11 cellular contexts compared by ENCODE assay signal in the genomic region with DNA sequence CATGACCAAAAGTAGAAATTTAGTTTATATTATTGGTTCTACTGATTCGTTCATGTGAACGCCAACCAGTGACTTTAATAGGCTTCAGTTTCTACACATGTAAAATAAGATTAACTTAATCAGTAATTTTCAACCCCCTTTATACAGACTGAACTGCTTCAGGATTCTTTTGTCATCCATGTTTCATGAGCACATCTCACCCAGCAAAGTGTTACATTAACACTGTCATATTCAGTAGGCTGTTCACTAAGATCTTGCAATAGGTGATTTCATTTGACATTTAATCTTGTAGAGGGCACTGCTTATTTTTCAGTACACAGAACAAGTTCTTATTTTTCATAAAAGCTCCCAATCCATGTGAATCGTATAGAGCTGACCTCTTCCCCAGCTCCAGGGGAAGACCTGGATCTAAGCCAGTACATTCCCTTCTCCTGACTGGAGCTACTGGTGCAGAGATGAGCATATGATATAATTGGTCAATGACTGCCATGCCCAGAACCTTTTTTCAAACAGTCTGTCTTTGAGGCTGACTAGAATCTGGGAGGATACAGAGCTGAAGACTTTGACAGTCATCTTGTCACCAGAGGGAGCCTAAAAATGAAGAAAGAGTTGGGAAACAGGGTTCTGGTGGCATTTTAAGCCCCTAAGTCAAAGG.
DNase-seq lines count a peak whose midpoint lies in the region; ATAC-seq, FAIRE-seq and TF ChIP-seq lines count a peak whose summit lies in the region.
"Had no signal": no experiment of that assay in that cellular context is flagged by ENCODE, and none has a peak within 500 bp of the region (broad histone marks: within the 10 kb centered on the region; RNA-seq: fewer than 3 reads in every experiment).

No MANE protein-coding gene starts in this region.

- peak overlapping the region; percentile 12 for H2AFZ ChIP-seq in astrocyte (ENCODE audit: low read depth, low read length)

- no peaks in the 10 kb centered on the region for H3K27me3 ChIP-seq in astrocyte (ENCODE audit: insufficient read depth, low read length)
- no peaks in the 10 kb centered on the region for H3K27me3 ChIP-seq in CD4-positive, alpha-beta memory T cell (ENCODE audit: insufficient read depth, low read length)

- no peak overlapping the region for H3K4me3 ChIP-seq in astrocyte (ENCODE audit: insufficient read depth, low read depth, low read length)
- no peak overlapping the region for H3K4me3 ChIP-seq in CD4-positive, alpha-beta memory T cell (ENCODE audit: low read length in 2 of 2)

- no peaks in the 10 kb centered on the region for H3K27me3 Mint-ChIP-seq in astrocyte (ENCODE audit: low read depth, unreplicated experiment)
- no peaks in the 10 kb centered on the region for H3K27me3 Mint-ChIP-seq in CD4-positive, alpha-beta memory T cell

- CTCF ChIA-PET in CD4-positive, alpha-beta memory T cell (lab: Charles Lee; ENCODE audit: partially characterized antibody): no interaction called here

- FAIRE-seq in astrocyte (lab: Jason Lieb, UNC): peak; percentile 99
- FAIRE-seq in islet of Langerhans (lab: Jason Lieb, UNC): peak; percentile 64

- peaks cover 31% of the 10 kb centered on the region for H3K4me1 ChIP-seq in astrocyte (ENCODE audit: insufficient read depth, low read length)
- H3K4me1 ChIP-seq in CD4-positive, alpha-beta memory T cell (ENCODE audit: insufficient read depth, low read length): no peaks in the 10 kb centered on the region

- H3K9me3 Mint-ChIP-seq in astrocyte (ENCODE audit: unreplicated experiment): no peaks in the 10 kb centered on the region
- H3K9me3 Mint-ChIP-seq in CD4-positive, alpha-beta memory T cell: peaks cover 2 to 16% (median 12%) of the 10 kb centered on the region in 8 donors
- H3K9me3 Mint-ChIP-seq: neural crest cell had no signal

- no peaks in the 10 kb centered on the region for H3K9me3 ChIP-seq in astrocyte (ENCODE audit: insufficient read depth, low read depth, low read length)
- H3K9me3 ChIP-seq in CD4-positive, alpha-beta memory T cell (ENCODE audit: control insufficient read depth in 1 of 2, low read length in 2 of 2): no peaks in the 10 kb centered on the region

- H3K4me2 ChIP-seq in astrocyte (ENCODE audit: low read length): peak overlapping the region; percentile 65

- no peaks in the 10 kb centered on the region for H4K20me1 ChIP-seq in astrocyte (ENCODE audit: insufficient read depth, low read length)

- H3K4me3 Mint-ChIP-seq in astrocyte (ENCODE audit: unreplicated experiment): no peak overlapping the region
- H3K4me3 Mint-ChIP-seq in CD4-positive, alpha-beta memory T cell: no peak overlapping the region
- H3K4me3 Mint-ChIP-seq: neural crest cell had no signal

- ATAC-seq in GM18873 (IDR thresholded peaks at IDR 0.05; ENCODE audit: low FRiP score, unreplicated experiment): no peak
- no peak for ATAC-seq in HG03175 (IDR thresholded peaks at IDR 0.05; ENCODE audit: unreplicated experiment)

- H3K36me3 ChIP-seq in astrocyte (ENCODE audit: insufficient read depth, low read length): no peaks in the 10 kb centered on the region
- no peaks in the 10 kb centered on the region for H3K36me3 ChIP-seq in CD4-positive, alpha-beta memory T cell (ENCODE audit: insufficient read depth, low read length)

- H3K27ac ChIP-seq in astrocyte (ENCODE audit: low read depth, low read length): peak overlapping the region; percentile 79
- H3K27ac ChIP-seq in CD4-positive, alpha-beta memory T cell (ENCODE audit: low read depth, low read length): no peak overlapping the region

- no peaks in the 10 kb centered on the region for H3K36me3 Mint-ChIP-seq in astrocyte (ENCODE audit: low read depth, unreplicated experiment)
- H3K36me3 Mint-ChIP-seq in CD4-positive, alpha-beta memory T cell: peaks cover 2 to 12% of the 10 kb centered on the region in 2 donors

- POLR2A ChIA-PET in CD4-positive, alpha-beta memory T cell (lab: Charles Lee; ENCODE audit: partially characterized antibody): no interaction called here

- H3K4me1 Mint-ChIP-seq in astrocyte (ENCODE audit: low read depth, unreplicated experiment): peaks cover 47% of the 10 kb centered on the region
- H3K4me1 Mint-ChIP-seq in CD4-positive, alpha-beta memory T cell: peaks cover 3 to 10% (median 7%) of the 10 kb centered on the region in 4 donors

- intact Hi-C loops in CD4-positive, alpha-beta memory T cell (cut with micrococcal nuclease): no loop called here

- H3K27ac Mint-ChIP-seq in astrocyte (ENCODE audit: unreplicated experiment): peak overlapping the region; percentile 99
- no peak overlapping the region for H3K27ac Mint-ChIP-seq in CD4-positive, alpha-beta memory T cell

- no peak for TF ChIP-seq CTCF in astrocyte (IDR thresholded peaks at IDR 0.05; ENCODE audit: insufficient read depth, low read depth, low read length)

- H3K79me2 ChIP-seq in astrocyte (ENCODE audit: insufficient read depth, low read length): peaks cover 5% of the 10 kb centered on the region

- H3K9ac ChIP-seq in astrocyte (ENCODE audit: low read length): peak overlapping the region; percentile 51

- peak; percentile 86 for DNase-seq in AG08395 (ENCODE audit: low spot score)
- peak; percentile 92 for DNase-seq in HT1080 (ENCODE audit: low read depth)
- peak; percentile 95 for DNase-seq in astrocyte (ENCODE audit: low read depth)
- DNase-seq in CD4-positive, alpha-beta memory T cell: no peak
- no peak for DNase-seq in NAMALWA (ENCODE audit: low spot score)
- DNase-seq: DND-41; NK-92 treated with Interleukin-12 subunit alpha and Interleukin-12 subunit beta, amount 100 ng/mL, for 24 hours had no signal

Comparison
In these comparisons a context has a peak if more than half of its experiments do, and no peak if none do; other contexts are left out.
1. DNase-seq: peak in AG08395 (single experiment), HT1080 (single experiment) and astrocyte (single experiment); none in CD4-positive, alpha-beta memory T cell (0 of 5) and NAMALWA (single experiment).